9 cellular contexts compared by ENCODE assay signal in the genomic region with DNA sequence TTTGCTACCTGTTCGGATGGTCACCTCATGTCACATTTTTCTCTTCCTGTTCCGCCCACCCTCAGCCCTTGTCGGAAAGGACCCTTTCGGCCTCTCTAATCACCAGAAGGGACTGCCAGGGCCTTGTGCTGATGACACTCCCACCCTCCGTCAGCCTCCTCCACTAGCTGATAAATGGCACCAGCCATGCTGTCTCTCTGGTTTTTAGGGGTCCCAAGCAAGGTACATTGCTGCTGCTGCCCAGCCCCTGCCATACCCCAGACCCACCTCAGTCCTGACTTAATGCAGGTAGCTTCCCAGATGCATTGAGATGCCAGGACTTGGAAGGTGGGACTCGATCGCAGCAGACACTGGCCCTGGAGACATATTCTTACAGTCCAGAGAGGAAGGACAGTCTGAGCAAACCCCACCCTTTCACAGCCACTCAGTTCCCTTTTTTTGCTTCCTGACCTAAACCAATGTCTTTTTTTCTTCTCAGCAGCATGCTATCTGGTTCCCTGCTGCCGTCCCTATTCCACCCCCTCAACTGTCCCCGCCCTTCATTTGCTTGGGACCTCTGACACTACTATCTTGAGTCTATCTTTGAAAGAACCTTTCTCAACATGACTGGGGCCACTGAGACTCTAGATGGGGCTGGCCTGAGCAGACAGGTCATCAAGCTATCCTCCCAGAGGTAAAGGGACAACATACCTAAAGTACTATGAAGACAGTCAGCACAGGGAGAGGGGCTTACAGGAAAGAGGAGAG.
DNase-seq lines count a peak whose midpoint lies in the region; ATAC-seq and TF ChIP-seq lines count a peak whose summit lies in the region.
"Had no signal": no experiment of that assay in that cellular context is flagged by ENCODE, and none has a peak within 500 bp of the region (broad histone marks: within the 10 kb centered on the region; RNA-seq: fewer than 3 reads in every experiment).

A gene (minus strand): TSS at position 397 of the 747 bp plus-strand sequence. CDS start 10,907 bp downstream, outside the sequence.

- no peaks in the 10 kb centered on the region for H3K27me3 Mint-ChIP-seq in memory B cell

- H3K27ac Mint-ChIP-seq in memory B cell: peak within 1 kb of the TSS; percentile 93

- ATAC-seq in GM18499 (IDR thresholded peaks at IDR 0.05; ENCODE audit: insufficient read depth, unreplicated experiment) (peak; percentile 51), GM21619 (IDR thresholded peaks at IDR 0.05; ENCODE audit: unreplicated experiment) (peak; percentile 59), memory B cell (ENCODE audit: low read depth) (peak; percentile 67)

- no peaks in the 10 kb centered on the region for H3K9me3 Mint-ChIP-seq in memory B cell

- H3K4me1 Mint-ChIP-seq in memory B cell: peaks cover 16% of the 10 kb centered on the region

- peak within 1 kb of the TSS; percentile 98 for H3K4me3 Mint-ChIP-seq in memory B cell

- no peaks in the 10 kb centered on the region for H3K36me3 Mint-ChIP-seq in memory B cell

- CTCF ChIA-PET in HEK293T (lab: Yijun Ruan, JAX): no interaction called here

- POLR2A ChIA-PET in HEK293T (lab: Yijun Ruan, JAX): interaction anchor here (1.0 kb wide), 1 partner anchor 10 kb away, joined by 3 read pairs; no protein-coding TSS in a partner anchor

- DNase-seq in KG1 (lab: John Stamatoyannopoulos, UW) (peak; percentile 34), memory B cell (ENCODE audit: low spot score in 2 of 2) (peak; percentile 19 to 20), NCI-H524 (lab: John Stamatoyannopoulos, UW) (no peak), HEK293T (ENCODE audit: extremely low spot score) (no peak)
- no peak for DNase-seq in stimulated activated CD4-positive, alpha-beta T cell treated with anti-CD3 and anti-CD28 coated beads, Interleukin-2, amount 100 ng/mL, for 48 hours
- no peak for DNase-seq in activated CD4-positive, alpha-beta T cell treated with anti-CD3 and anti-CD28 coated beads for 4 hours
- DNase-seq: activated CD8-positive, alpha-beta memory T cell treated with anti-CD3 and anti-CD28 coated beads for 24 hours had no signal

TF ChIP-seq in HEK293T, 16 proteins besides CTCF, POLR2A, EP300 and RAD21:
- TF ChIP-seq FOXM1 (IDR thresholded peaks at IDR 0.05; ENCODE audit: borderline replicate concordance): no peak
- TF ChIP-seq CTBP1 (IDR thresholded peaks at IDR 0.05; ENCODE audit: borderline replicate concordance): no peak
- TF ChIP-seq HDGF (IDR thresholded peaks at IDR 0.05; ENCODE audit: borderline replicate concordance): no peak
- TF ChIP-seq BHLHE40 (IDR thresholded peaks at IDR 0.05; ENCODE audit: borderline replicate concordance): no peak
- TF ChIP-seq, protein P1, sequence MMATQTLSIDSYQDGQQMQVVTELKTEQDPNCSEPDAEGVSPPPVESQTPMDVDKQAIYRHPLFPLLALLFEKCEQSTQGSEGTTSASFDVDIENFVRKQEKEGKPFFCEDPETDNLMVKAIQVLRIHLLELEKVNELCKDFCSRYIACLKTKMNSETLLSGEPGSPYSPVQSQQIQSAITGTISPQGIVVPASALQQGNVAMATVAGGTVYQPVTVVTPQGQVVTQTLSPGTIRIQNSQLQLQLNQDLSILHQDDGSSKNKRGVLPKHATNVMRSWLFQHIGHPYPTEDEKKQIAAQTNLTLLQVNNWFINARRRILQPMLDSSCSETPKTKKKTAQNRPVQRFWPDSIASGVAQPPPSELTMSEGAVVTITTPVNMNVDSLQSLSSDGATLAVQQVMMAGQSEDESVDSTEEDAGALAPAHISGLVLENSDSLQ (IDR thresholded peaks at IDR 0.05): no peak

Comparison
In these comparisons a context has a peak if more than half of its experiments do, and no peak if none do; other contexts are left out.
1. DNase-seq: peak in KG1 (single experiment) and memory B cell (2 of 2); none in stimulated activated CD4-positive, alpha-beta T cell treated with anti-CD3 and anti-CD28 coated beads, Interleukin-2, amount 100 ng/mL, for 48 hours (0 of 2), NCI-H524 (0 of 2), activated CD4-positive, alpha-beta T cell treated with anti-CD3 and anti-CD28 coated beads for 4 hours (0 of 2) and HEK293T (single experiment).
2. Peak in every context shown above with its lines, with median percentiles within 50 percentile points of each other: ATAC-seq.